ENCODE assay signal across 8 cellular contexts in the genomic region with DNA sequence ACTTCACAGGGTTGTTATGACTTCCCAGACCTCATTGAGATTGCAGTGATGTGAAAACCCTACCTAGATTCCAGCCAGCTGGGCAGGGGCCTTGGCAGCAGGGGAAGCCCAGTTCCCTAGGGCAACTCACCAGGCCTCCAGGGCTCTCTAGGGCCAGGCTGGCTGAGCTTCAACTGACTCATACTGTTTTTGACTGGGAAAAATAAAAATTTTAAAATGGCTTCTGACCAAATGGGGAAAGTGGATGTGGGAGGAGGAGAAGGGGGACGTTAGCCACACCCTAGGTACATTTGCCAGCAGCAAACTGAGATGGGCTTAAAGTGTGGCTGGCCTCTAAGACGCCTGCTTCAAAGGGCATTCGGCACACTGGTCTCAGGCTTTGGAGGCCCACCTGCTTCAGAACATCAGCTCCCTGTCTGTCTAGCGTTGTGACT. TPM values are rescaled to one million over a fixed set of nuclear protein-coding genes. Genes with fewer than 3 reads are reported as not detected.
DNase-seq lines count a peak whose midpoint lies in the region; ATAC-seq and TF ChIP-seq lines count a peak whose summit lies in the region.

No MANE protein-coding gene starts in this region.

- peaks cover 39% of the 10 kb centered on the region for H3K4me1 Mint-ChIP-seq in activated naive CD8-positive, alpha-beta T cell treated with anti-CD3 and anti-CD28 coated beads, Interleukin-2, amount 10 ng/mL, durations not matched to agents 7 days and 5 days

- peak overlapping the region; percentile 24 for H3K27ac Mint-ChIP-seq in activated naive CD8-positive, alpha-beta T cell treated with anti-CD3 and anti-CD28 coated beads, Interleukin-2, amount 10 ng/mL, durations not matched to agents 7 days and 5 days

- no peaks in the 10 kb centered on the region for H3K27me3 Mint-ChIP-seq in activated naive CD8-positive, alpha-beta T cell treated with anti-CD3 and anti-CD28 coated beads, Interleukin-2, amount 10 ng/mL, durations not matched to agents 7 days and 5 days

- H3K79me2 ChIP-seq in MM.1S (ENCODE audit: low read length): peaks cover 24% of the 10 kb centered on the region

- H3K9me3 Mint-ChIP-seq in activated naive CD8-positive, alpha-beta T cell treated with anti-CD3 and anti-CD28 coated beads, Interleukin-2, amount 10 ng/mL, durations not matched to agents 7 days and 5 days: no peaks in the 10 kb centered on the region

- peaks cover 47 to 75% (median 60%) of the 10 kb centered on the region in 10 experiments for H3K4me1 ChIP-seq in BLaER1 treated with 17β-estradiol and CSF1 and Interleukin-3, amounts not matched to agents 10 nM and 100 nM
- H3K4me1 ChIP-seq in lung (ENCODE audit: control insufficient read depth in 2 of 2, insufficient read depth in 2 of 2, low read length in 2 of 2): peaks cover 16 to 28% of the 10 kb centered on the region in 2 donors
- H3K4me1 ChIP-seq in MM.1S (ENCODE audit: low read length): peaks cover 7% of the 10 kb centered on the region

- H3K36me3 Mint-ChIP-seq in activated naive CD8-positive, alpha-beta T cell treated with anti-CD3 and anti-CD28 coated beads, Interleukin-2, amount 10 ng/mL, durations not matched to agents 7 days and 5 days: peaks cover 22% of the 10 kb centered on the region

- H3K36me3 ChIP-seq in BLaER1 treated with 17β-estradiol and CSF1 and Interleukin-3, amounts not matched to agents 10 nM and 100 nM: peaks cover 11 to 65% (median 30%) of the 10 kb centered on the region in 11 experiments; a peak in 21 of 22 replicates
- no peaks in the 10 kb centered on the region for H3K36me3 ChIP-seq in lung (ENCODE audit: control insufficient read depth in 2 of 2, insufficient read depth in 2 of 2, low read length in 2 of 2)
- H3K36me3 ChIP-seq in MM.1S (replicated peaks; ENCODE audit: insufficient read depth, low read length): no peaks in the 10 kb centered on the region

- no peak overlapping the region for H3K4me3 ChIP-seq in BLaER1 treated with 17β-estradiol and CSF1 and Interleukin-3, amounts not matched to agents 10 nM and 100 nM
- H3K4me3 ChIP-seq in lung (no peak overlapping the region), MM.1S (ENCODE audit: low read length) (no peak overlapping the region)

- no peaks in the 10 kb centered on the region for H3F3A ChIP-seq in MM.1S (ENCODE audit: insufficient read depth, low read length)

- H3K4me2 ChIP-seq in BLaER1 treated with 17β-estradiol and CSF1 and Interleukin-3, amounts not matched to agents 10 nM and 100 nM: peak overlapping the region; percentile 25 to 72 (median 62); a peak in 19 of 22 replicates
- no peak overlapping the region for H3K4me2 ChIP-seq in MM.1S (ENCODE audit: low read depth, low read length)

- H4K20me1 ChIP-seq in BLaER1 treated with 17β-estradiol and CSF1 and Interleukin-3, amounts not matched to agents 10 nM and 100 nM: peaks cover 40 to 100% (median 92%) of the 10 kb centered on the region in 11 experiments
- H4K20me1 ChIP-seq in MM.1S (ENCODE audit: insufficient read depth, low read length): no peaks in the 10 kb centered on the region; the same call in 1 of the 2 replicates

- peaks cover 0 to 9% (median 0%) of the 10 kb centered on the region in 11 experiments; a peak in 5 of 22 replicates for H3K9me3 ChIP-seq in BLaER1 treated with 17β-estradiol and CSF1 and Interleukin-3, amounts not matched to agents 10 nM and 100 nM (replicated peaks in 1 of 11)
- H3K9me3 ChIP-seq in lung (ENCODE audit: control insufficient read depth in 2 of 2, insufficient read depth in 1 of 2, low read length in 1 of 2): no peaks in the 10 kb centered on the region
- H3K9me3 ChIP-seq in MM.1S (replicated peaks; ENCODE audit: insufficient read depth, low read length): no peaks in the 10 kb centered on the region

- DNase-seq in HCEC 1CT: peak; percentile 54
- DNase-seq in activated naive CD8-positive, alpha-beta T cell treated with anti-CD3 and anti-CD28 coated beads, Interleukin-2, amount 10 ng/mL, durations not matched to agents 7 days and 5 days: no peak
- peak; percentile 50 for DNase-seq in lung (ENCODE audit: low spot score)
- DNase-seq in activated CD8-positive, alpha-beta memory T cell treated with anti-CD3 and anti-CD28 coated beads, Interleukin-2, amount 50 U/mL, for 48 hours: no peak
- DNase-seq in MM.1S: no peak

- POLR2A ChIA-PET in activated naive CD8-positive, alpha-beta T cell treated with anti-CD3 and anti-CD28 coated beads, Interleukin-2, amount 10 ng/mL, durations not matched to agents 7 days and 5 days (lab: Charles Lee): no interaction called here

- 69 to 84% methylated on average over 4 of the region's 4 CpGs for WGBS in lung, 2 donors

- H3K27ac ChIP-seq in BLaER1 treated with 17β-estradiol and CSF1 and Interleukin-3, amounts not matched to agents 10 nM and 100 nM: peak overlapping the region in 8 of 11 experiments; percentile 4 to 59 (median 24); a peak in 10 of 22 replicates
- peak overlapping the region in 1 of 2 donors; percentile 49 for H3K27ac ChIP-seq in lung (ENCODE audit: low read depth in 1 of 2, low read length in 1 of 2)
- no peak overlapping the region for H3K27ac ChIP-seq in MM.1S (ENCODE audit: low read length)

- no peak overlapping the region for H2AFZ ChIP-seq in MM.1S (ENCODE audit: low read length)

- no peak for ATAC-seq in activated naive CD8-positive, alpha-beta T cell treated with anti-CD3 and anti-CD28 coated beads, Interleukin-2, amount 10 ng/mL, durations not matched to agents 7 days and 5 days (ENCODE audit: low read depth)
- peak; percentile 71 for ATAC-seq in lung (ENCODE audit: insufficient read depth, low FRiP score)
- ATAC-seq in esophagus mucosa: no peak
- ATAC-seq in GM19351 (IDR thresholded peaks at IDR 0.05; ENCODE audit: unreplicated experiment): no peak

- H3K4me3 Mint-ChIP-seq in activated naive CD8-positive, alpha-beta T cell treated with anti-CD3 and anti-CD28 coated beads, Interleukin-2, amount 10 ng/mL, durations not matched to agents 7 days and 5 days: no peak overlapping the region

- TF ChIP-seq CTCF in lung (IDR thresholded peaks at IDR 0.05; ENCODE audit: control extremely low read depth, extremely low read depth): no peak
- no peak for TF ChIP-seq CTCF in MM.1S (IDR thresholded peaks at IDR 0.05; ENCODE audit: low read length)

- H3K9me2 ChIP-seq in MM.1S (replicated peaks; ENCODE audit: insufficient read depth, low read length): no peaks in the 10 kb centered on the region

- H3K27me3 ChIP-seq in BLaER1 treated with 17β-estradiol and CSF1 and Interleukin-3, amounts not matched to agents 10 nM and 100 nM: no peaks in the 10 kb centered on the region
- H3K27me3 ChIP-seq in lung (ENCODE audit: control insufficient read depth, insufficient read depth) (no peaks in the 10 kb centered on the region), MM.1S (replicated peaks; ENCODE audit: insufficient read depth, low read length) (no peaks in the 10 kb centered on the region)

- 0 out of 22 replicates have a peak overlapping the region, but pooled peaks of 1 of the 11 experiments have one; percentile 29 for H3K9ac ChIP-seq in BLaER1 treated with 17β-estradiol and CSF1 and Interleukin-3, amounts not matched to agents 10 nM and 100 nM
- H3K9ac ChIP-seq in MM.1S (ENCODE audit: low read length): no peak overlapping the region

RNA-seq across cellular contexts. Expression of a gene that starts 39.0 kb away (rescaled TPM):
- total RNA-seq in activated naive CD8-positive, alpha-beta T cell treated with anti-CD3 and anti-CD28 coated beads, Interleukin-2, amount 10 ng/mL, durations not matched to agents 7 days and 5 days: 10 to 100 TPM; 76.8 to 83.3 TPM
- total RNA-seq in lung (10 to 100 TPM; 35.8 to 38.0 TPM), esophagus mucosa (10.6 TPM)
- 10 to 100 TPM; 13.4 to 16.6 TPM for polyA plus RNA-seq in lung

Comparison
In these comparisons a context has a peak if more than half of its experiments do, and no peak if none do; other contexts are left out.
1. DNase-seq: peak in HCEC 1CT (single experiment) and lung (single experiment); none in activated naive CD8-positive, alpha-beta T cell treated with anti-CD3 and anti-CD28 coated beads, Interleukin-2, amount 10 ng/mL, durations not matched to agents 7 days and 5 days (single experiment), activated CD8-positive, alpha-beta memory T cell treated with anti-CD3 and anti-CD28 coated beads, Interleukin-2, amount 50 U/mL, for 48 hours (single experiment) and MM.1S (single experiment).